Comparison of ENCODE assay signal across 8 cellular contexts in genomic region chr13:24541476-24542352, GRCh38. TPM values are rescaled to one million over a fixed set of nuclear protein-coding genes. Genes with fewer than 3 reads are reported as not detected.
DNase-seq lines count a peak whose midpoint lies in the region; FAIRE-seq and TF ChIP-seq lines count a peak whose summit lies in the region.
"Not testable (repeated sequence)": the region's sequence is repeated elsewhere in the genome, so short reads cannot be mapped to it uniquely, and the experiment has no call there.

No MANE protein-coding gene starts in this region.

- peak overlapping the region; percentile 70 to 95 (median 84) for H3K4me3 Mint-ChIP-seq in IgD-negative memory B cell

- TF ChIP-seq POLR2A in lower leg skin (IDR thresholded peaks at IDR 0.05): not testable (repeated sequence)

- intact Hi-C loops in ascending aorta (cut with DNase I); lower leg skin (cut with DNase I; ENCODE audit: low total_unique reads): not testable (repeated sequence)

- H3K4me1 ChIP-seq in ascending aorta: not testable (repeated sequence)

- 4 to 5% methylated on average over 29 to 39 of the region's 73 CpGs for WGBS in lower leg skin, 2 donors

- H3K4me1 Mint-ChIP-seq in IgD-negative memory B cell: not testable (repeated sequence)

- H3K27me3 Mint-ChIP-seq in IgD-negative memory B cell: peaks cover 30% of the 10 kb centered on the region

- not testable (repeated sequence) for H3K27ac Mint-ChIP-seq in IgD-negative memory B cell

- not testable (repeated sequence) for H3K9me3 ChIP-seq in ascending aorta

- POLR2A ChIA-PET in AG04449 (lab: Yijun Ruan, JAX): not testable (repeated sequence)

- CTCF ChIA-PET in AG04449 (lab: Yijun Ruan, JAX): not testable (repeated sequence)

- H3K4me3 ChIP-seq in AG04449 (ENCODE audit: low read depth, low read length): peak overlapping the region; percentile 45
- peak overlapping the region; percentile 59 to 61 for H3K4me3 ChIP-seq in ascending aorta
- peak overlapping the region; percentile 51 for H3K4me3 ChIP-seq in fibroblast of pulmonary artery (replicated peaks; ENCODE audit: low read depth, low read length)
- peak overlapping the region; percentile 38 for H3K4me3 ChIP-seq in lower leg skin (ENCODE audit: low read depth, poor library complexity, severe bottlenecking)
- peak overlapping the region; percentile 48 for H3K4me3 ChIP-seq in retinal pigment epithelial cell (ENCODE audit: low read length)

- not testable (repeated sequence) for TF ChIP-seq CTCF in AG04449 (IDR thresholded peaks at IDR 0.05; ENCODE audit: insufficient read depth, low read length, missing control alignments); ascending aorta (IDR thresholded peaks at IDR 0.05); fibroblast of pulmonary artery (IDR thresholded peaks at IDR 0.05; ENCODE audit: low read length, missing control alignments); lower leg skin (IDR thresholded peaks at IDR 0.05); retinal pigment epithelial cell (conservative IDR thresholded peaks at IDR 0.05; ENCODE audit: low read depth, low read length)

- not testable (repeated sequence) for H3K27me3 ChIP-seq in ascending aorta

- not testable (repeated sequence) for H3K36me3 Mint-ChIP-seq in IgD-negative memory B cell

- H3K36me3 ChIP-seq in ascending aorta: not testable (repeated sequence)

- H3K9me3 Mint-ChIP-seq in IgD-negative memory B cell: not testable (repeated sequence)

- FAIRE-seq in GM18507 (lab: Jason Lieb, UNC): peak; percentile 81

- H3K27ac ChIP-seq in ascending aorta: not testable (repeated sequence)

- not testable (repeated sequence) for DNase-seq in AG04449 (ENCODE audit: low read depth, low spot score); GM18507 (ENCODE audit: extremely low spot score, insufficient read length, low read depth); ascending aorta (ENCODE audit: low spot score in 2 of 2); retinal pigment epithelial cell (ENCODE audit: low read depth)
- DNase-seq in SKM-1 treated with dmso at 0.1 percent for 144 hours (lab: John Stamatoyannopoulos, UW; ENCODE audit: unreplicated experiment) (peak; percentile 21), fibroblast of pulmonary artery (ENCODE audit: low read depth) (peak; percentile 6), lower leg skin (ENCODE audit: low spot score in 2 of 2) (peak in 1 of 2 donors; percentile 85)

RNA-seq across cellular contexts. Expression of gene PARP4, which starts 29.1 kb away (rescaled TPM):
- polyA plus RNA-seq in IgD-negative memory B cell: 44.3 TPM
- 15.8 TPM for total RNA-seq in ascending aorta
- total RNA-seq in lower leg skin: 10 to 100 TPM; 17.0 to 31.6 (median 27.8) TPM
